9 cellular contexts compared by ENCODE assay signal in the genomic region with DNA sequence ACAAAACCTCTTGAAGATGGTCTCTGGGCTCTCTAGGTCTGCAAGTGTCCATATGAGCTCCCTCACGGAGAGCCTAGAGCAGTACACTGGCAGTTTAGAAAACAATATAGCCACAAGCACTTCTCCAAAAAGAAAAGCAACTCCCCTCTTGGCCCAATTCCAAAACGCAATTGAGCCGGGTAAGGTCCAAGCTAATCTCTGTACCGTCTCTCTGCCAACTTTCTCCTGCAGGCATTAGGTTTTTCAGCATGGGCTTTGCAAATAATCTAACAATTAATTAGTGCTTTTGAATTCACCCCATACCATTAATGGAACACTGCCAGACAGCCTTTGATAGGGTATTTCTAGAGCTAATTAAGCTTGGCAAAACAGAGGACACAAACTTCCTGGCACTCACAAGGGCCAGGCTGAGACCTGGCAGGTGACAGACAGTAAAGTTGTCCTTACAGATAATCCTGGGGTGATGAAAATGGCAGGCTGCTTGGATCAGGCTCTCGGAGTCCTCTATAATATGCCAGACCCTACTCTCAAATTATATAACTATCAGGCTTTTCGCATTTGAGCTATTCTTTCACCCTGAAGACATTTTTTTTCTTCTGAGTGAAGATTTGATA. TPM values are rescaled to one million over a fixed set of nuclear protein-coding genes. Genes with fewer than 3 reads are reported as not detected.
DNase-seq lines count a peak whose midpoint lies in the region; ATAC-seq and TF ChIP-seq lines count a peak whose summit lies in the region.
"Had no signal": no experiment of that assay in that cellular context is flagged by ENCODE, and none has a peak within 500 bp of the region (broad histone marks: within the 10 kb centered on the region; RNA-seq: fewer than 3 reads in every experiment).

No MANE protein-coding gene starts in this region.

- no peaks in the 10 kb centered on the region for H3K79me1 ChIP-seq in neuronal stem cell (ENCODE audit: low read depth, low read length)

- H2BK120ac ChIP-seq in neuronal stem cell (ENCODE audit: low read depth, low read length): no peak overlapping the region

- H3K27ac Mint-ChIP-seq in HFFc6: peak overlapping the region; percentile 88

- H3K14ac ChIP-seq in neuronal stem cell (ENCODE audit: low read length): no peak overlapping the region

- no peaks in the 10 kb centered on the region for H3K27me3 Mint-ChIP-seq in HFFc6 (ENCODE audit: insufficient read depth)
- H3K27me3 Mint-ChIP-seq: central memory CD8-positive, alpha-beta T cell had no signal

- no peaks in the 10 kb centered on the region for H3K9me3 ChIP-seq in neuronal stem cell (replicated peaks in 1 of 2; ENCODE audit: control insufficient read depth in 2 of 2, insufficient read depth in 1 of 2, low read depth in 1 of 2, low read length in 2 of 2)

- H3K18ac ChIP-seq in neuronal stem cell (ENCODE audit: low read length): no peak overlapping the region

- intact Hi-C loops in sciatic nerve (cut with DNase I): no loop called here

- WGBS in neuronal stem cell (ENCODE audit: extremely low coverage in 2 of 2, insufficient read length in 2 of 2, insufficient replicate concordance in 1 of 2), 2 donors: no CpG with 5 or more reads among the region's 6 CpGs

- H4K8ac ChIP-seq in neuronal stem cell (ENCODE audit: low read depth, low read length): no peak overlapping the region

- H3K9ac ChIP-seq in neuronal stem cell (ENCODE audit: low read depth, low read length, poor library complexity): no peak overlapping the region

- H2AFZ ChIP-seq in neuronal stem cell (ENCODE audit: low read length): no peak overlapping the region

- H4K91ac ChIP-seq in neuronal stem cell (ENCODE audit: low read depth, low read length, poor library complexity): no peak overlapping the region

- TF ChIP-seq CTCF in HFFc6 (IDR thresholded peaks at IDR 0.05): no peak

- H3K4me1 Mint-ChIP-seq in HFFc6 (ENCODE audit: low read depth): peaks cover 57% of the 10 kb centered on the region

- no peak overlapping the region for H3K27ac ChIP-seq in neuronal stem cell (replicated peaks; ENCODE audit: low read length)

- H3K9me3 Mint-ChIP-seq in HFFc6: no peaks in the 10 kb centered on the region
- H3K9me3 Mint-ChIP-seq: central memory CD8-positive, alpha-beta T cell had no signal

- H3K27me3 ChIP-seq in neuronal stem cell (ENCODE audit: control insufficient read depth in 3 of 3, insufficient read depth in 3 of 3, low read depth in 1 of 3, low read length in 3 of 3): no peaks in the 10 kb centered on the region

- DNase-seq in HFFc6 (peak; percentile 16), NCI-H82 (lab: John Stamatoyannopoulos, UW) (peak; percentile 88), fibroblast of peridontal ligament (ENCODE audit: extremely low read depth) (peak; percentile 79), sciatic nerve (ENCODE audit: low spot score) (no peak), RKO (ENCODE audit: low spot score) (no peak), neuronal stem cell (ENCODE audit: low spot score) (no peak), OCI-M2 (lab: John Stamatoyannopoulos, UW; ENCODE audit: unreplicated experiment) (no peak)
- DNase-seq in stimulated activated CD4-positive, alpha-beta T cell treated with anti-CD3 and anti-CD28 coated beads, Interleukin-4, amount 100 ng/mL, for 24 hours: no peak

- no peak overlapping the region for H2AK5ac ChIP-seq in neuronal stem cell (ENCODE audit: low read depth, low read length)

- peak overlapping the region; percentile 82 for H3K4me3 Mint-ChIP-seq in HFFc6
- H3K4me3 Mint-ChIP-seq: central memory CD8-positive, alpha-beta T cell had no signal

- H3K36me3 ChIP-seq in neuronal stem cell (replicated peaks in 1 of 2; ENCODE audit: control insufficient read depth in 2 of 2, insufficient read depth in 2 of 2, low read length in 2 of 2): no peaks in the 10 kb centered on the region

- no peak overlapping the region for H3K4me2 ChIP-seq in neuronal stem cell (ENCODE audit: insufficient read depth, low read length, poor library complexity, severe bottlenecking)

- no peak overlapping the region for H2BK15ac ChIP-seq in neuronal stem cell (ENCODE audit: low read length)

- no peak overlapping the region for H2BK5ac ChIP-seq in neuronal stem cell (ENCODE audit: low read length)

- no peak overlapping the region for H3K4me3 ChIP-seq in neuronal stem cell (ENCODE audit: low read length in 2 of 2)

- peaks cover 6% of the 10 kb centered on the region; the same call in 1 of the 2 replicates for H3K36me3 Mint-ChIP-seq in HFFc6 (ENCODE audit: low read depth)

- no peak overlapping the region for H3K4ac ChIP-seq in neuronal stem cell (ENCODE audit: low read length)

- H3K23ac ChIP-seq in neuronal stem cell (ENCODE audit: low read depth, low read length, poor library complexity): no peak overlapping the region

- H2BK12ac ChIP-seq in neuronal stem cell (ENCODE audit: low read length): no peak overlapping the region

- no peaks in the 10 kb centered on the region for H3K4me1 ChIP-seq in neuronal stem cell (ENCODE audit: control insufficient read depth in 2 of 2, insufficient read depth in 1 of 2, low read depth in 1 of 2, low read length in 2 of 2)

- ATAC-seq in sciatic nerve: peak; percentile 33

RNA-seq across cellular contexts. Expression of a gene that starts 39.8 kb away (rescaled TPM):
- total RNA-seq in HFFc6 (2021; fragmentation: NEBNext Ultra II Directional; extraction: Animal tissue kit (Norgen Biotek cat#: 25700)): 10 to 100 TPM in 4 of 6 experiments, 1 to 10 TPM in 2; 5.8 to 21.1 (median 19.0) TPM
- total RNA-seq in sciatic nerve: 109 TPM
- polyA plus RNA-seq in neuronal stem cell (2013, experiment 1 of 2): 5.3 TPM
- 5.1 TPM for polyA plus RNA-seq in neuronal stem cell (2013, experiment 2 of 2)

Comparison
In these comparisons a context has a peak if more than half of its experiments do, and no peak if none do; other contexts are left out.
1. DNase-seq: peak in HFFc6 (single experiment), NCI-H82 (single experiment) and fibroblast of peridontal ligament (single experiment); none in sciatic nerve (single experiment), stimulated activated CD4-positive, alpha-beta T cell treated with anti-CD3 and anti-CD28 coated beads, Interleukin-4, amount 100 ng/mL, for 24 hours (single experiment), RKO (single experiment), neuronal stem cell (single experiment) and OCI-M2 (single experiment).